In genomic region chrX:154019633-154020499, GRCh38 we compare ENCODE assay signal across 8 cellular contexts. TPM values are rescaled to one million over a fixed set of nuclear protein-coding genes. Genes with fewer than 3 reads are reported as not detected.
A peak's percentile ranks its signal among the peaks of the same experiment; 100 is the strongest.
DNase-seq lines count a peak whose midpoint lies in the region; ATAC-seq, FAIRE-seq and TF ChIP-seq lines count a peak whose summit lies in the region.

TSS of gene IRAK1 (minus strand) at chrX:154019902. CDS start at chrX:154019812, 90 bp downstream.

- CTCF ChIA-PET in A549 (lab: Yijun Ruan, JAX), result interaction anchor here (0.6 to 3.5 kb wide), 7 partner anchors 10 to 296 kb away, joined by 3 to 13 read pairs (median 6); no protein-coding TSS in a partner anchor

- peak; percentile 72 to 84 for ATAC-seq in A549
- peak; percentile 85 for ATAC-seq in GM18498 (IDR thresholded peaks at IDR 0.05; ENCODE audit: unreplicated experiment)
- ATAC-seq in HG02970 (IDR thresholded peaks at IDR 0.05; ENCODE audit: low FRiP score, unreplicated experiment), result peak; percentile 55

- WGBS in A549 (ENCODE audit: missing lambda C conversion rate), result 17% methylated on average over 4 of the region's 96 CpGs

- TF ChIP-seq POLR2A in A549 (IDR thresholded peaks at IDR 0.05; ENCODE audit: low read length) (peak; percentile 63), erythroblast (IDR thresholded peaks at IDR 0.05; ENCODE audit: low read length) (peak; percentile 49)

- peak; percentile 31; the same call in 2 of the 3 replicates for TF ChIP-seq CTCF in A549 (IDR thresholded peaks at IDR 0.05)

- TF ChIP-seq EP300 in A549 (IDR thresholded peaks at IDR 0.05), result no peak

- H3K4me3 ChIP-seq in A549, result peak within 1 kb of the TSS; percentile 63
- peak within 1 kb of the TSS; percentile 55 to 68 for H3K4me3 ChIP-seq in stomach smooth muscle (ENCODE audit: low read length in 2 of 2)

- TF ChIP-seq RAD21 in A549 (conservative IDR thresholded peaks at IDR 0.05 in 1 of 2, IDR thresholded peaks at IDR 0.05 in 1 of 2), result no peak

- H3K36me3 ChIP-seq in stomach smooth muscle (ENCODE audit: control insufficient read depth in 2 of 2, insufficient read depth in 2 of 2, low read length in 2 of 2), result no peaks in the 10 kb centered on the region

- no peaks in the 10 kb centered on the region for H3K9me3 ChIP-seq in A549
- no peaks in the 10 kb centered on the region for H3K9me3 ChIP-seq in stomach smooth muscle (ENCODE audit: control insufficient read depth in 2 of 2, low read length in 2 of 2)

- H3K4me1 ChIP-seq in A549, result peaks cover 17% of the 10 kb centered on the region
- H3K4me1 ChIP-seq in stomach smooth muscle (ENCODE audit: control insufficient read depth, insufficient read depth, low read length), result peaks cover 28% of the 10 kb centered on the region

- peak within 1 kb of the TSS; percentile 81 for H3K4me2 ChIP-seq in A549

- DNase-seq in A549 (ENCODE audit: low read depth in 1 of 2, low spot score in 1 of 2) (peak; percentile 47 to 60), NOMO-1 (lab: John Stamatoyannopoulos, UW; ENCODE audit: unreplicated experiment in 2 of 2) (peak; percentile 26 to 49), erythroblast (lab: John Stamatoyannopoulos, UW) (peak; percentile 66 to 79), mucosa of gallbladder (ENCODE audit: low spot score) (no peak)
- DNase-seq in activated T-cell treated with anti-CD3 and anti-CD28 coated beads, Interleukin-2, amount 50 U/mL, for 1 hour, result peak; percentile 68

- no peak for FAIRE-seq in A549 (lab: Jason Lieb, UNC)

- peaks cover 0 to 9% of the 10 kb centered on the region in 2 donors for H3K27me3 ChIP-seq in stomach smooth muscle (ENCODE audit: control insufficient read depth in 1 of 2, insufficient read depth in 2 of 2, low read length in 2 of 2)

- POLR2A ChIA-PET in A549 (lab: Yijun Ruan, JAX), result interaction anchor here (0.6 to 1.9 kb wide), 3 partner anchors 26 to 99 kb away, joined by 3 to 11 read pairs (median 3); no protein-coding TSS in a partner anchor

- peak within 1 kb of the TSS; percentile 60 to 69 for H3K9ac ChIP-seq in stomach smooth muscle (ENCODE audit: low read length in 2 of 2)

- H3K27ac ChIP-seq in A549, result peak within 1 kb of the TSS; percentile 99
- H3K27ac ChIP-seq in stomach smooth muscle (ENCODE audit: low read length), result peak within 1 kb of the TSS; percentile 55

TF ChIP-seq in A549, 52 proteins besides CTCF, POLR2A, EP300 and RAD21:
- no peak for TF ChIP-seq CHD4 (IDR thresholded peaks at IDR 0.05; ENCODE audit: borderline replicate concordance)
- no peak for TF ChIP-seq FOSL2 (IDR thresholded peaks at IDR 0.05)
- TF ChIP-seq FOSL2 (CRISPR knock-in tag; IDR thresholded peaks at IDR 0.05), result peak; percentile 54
- TF ChIP-seq HDAC2 (IDR thresholded peaks at IDR 0.05), result no peak
- TF ChIP-seq MYC (IDR thresholded peaks at IDR 0.05; ENCODE audit: borderline replicate concordance, low read length), result peak; percentile 94
- TF ChIP-seq PHF8 (IDR thresholded peaks at IDR 0.05; ENCODE audit: borderline replicate concordance, low read depth), result peak; percentile 29; the same call in 1 of the 2 replicates
- no peak for TF ChIP-seq PBX3 (IDR thresholded peaks at IDR 0.05)
- TF ChIP-seq TFCP2L1 (CRISPR knock-in tag; IDR thresholded peaks at IDR 0.05), result no peak
- peak in 1 of 2 experiments; percentile 79; a peak in 4 of 5 replicates for TF ChIP-seq JUN (IDR thresholded peaks at IDR 0.05)
- TF ChIP-seq, protein P1, sequence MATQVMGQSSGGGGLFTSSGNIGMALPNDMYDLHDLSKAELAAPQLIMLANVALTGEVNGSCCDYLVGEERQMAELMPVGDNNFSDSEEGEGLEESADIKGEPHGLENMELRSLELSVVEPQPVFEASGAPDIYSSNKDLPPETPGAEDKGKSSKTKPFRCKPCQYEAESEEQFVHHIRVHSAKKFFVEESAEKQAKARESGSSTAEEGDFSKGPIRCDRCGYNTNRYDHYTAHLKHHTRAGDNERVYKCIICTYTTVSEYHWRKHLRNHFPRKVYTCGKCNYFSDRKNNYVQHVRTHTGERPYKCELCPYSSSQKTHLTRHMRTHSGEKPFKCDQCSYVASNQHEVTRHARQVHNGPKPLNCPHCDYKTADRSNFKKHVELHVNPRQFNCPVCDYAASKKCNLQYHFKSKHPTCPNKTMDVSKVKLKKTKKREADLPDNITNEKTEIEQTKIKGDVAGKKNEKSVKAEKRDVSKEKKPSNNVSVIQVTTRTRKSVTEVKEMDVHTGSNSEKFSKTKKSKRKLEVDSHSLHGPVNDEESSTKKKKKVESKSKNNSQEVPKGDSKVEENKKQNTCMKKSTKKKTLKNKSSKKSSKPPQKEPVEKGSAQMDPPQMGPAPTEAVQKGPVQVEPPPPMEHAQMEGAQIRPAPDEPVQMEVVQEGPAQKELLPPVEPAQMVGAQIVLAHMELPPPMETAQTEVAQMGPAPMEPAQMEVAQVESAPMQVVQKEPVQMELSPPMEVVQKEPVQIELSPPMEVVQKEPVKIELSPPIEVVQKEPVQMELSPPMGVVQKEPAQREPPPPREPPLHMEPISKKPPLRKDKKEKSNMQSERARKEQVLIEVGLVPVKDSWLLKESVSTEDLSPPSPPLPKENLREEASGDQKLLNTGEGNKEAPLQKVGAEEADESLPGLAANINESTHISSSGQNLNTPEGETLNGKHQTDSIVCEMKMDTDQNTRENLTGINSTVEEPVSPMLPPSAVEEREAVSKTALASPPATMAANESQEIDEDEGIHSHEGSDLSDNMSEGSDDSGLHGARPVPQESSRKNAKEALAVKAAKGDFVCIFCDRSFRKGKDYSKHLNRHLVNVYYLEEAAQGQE (IDR thresholded peaks at IDR 0.05), result no peak
- TF ChIP-seq TP53 (CRISPR knock-in tag; IDR thresholded peaks at IDR 0.05), result no peak
- TF ChIP-seq, protein P2, sequence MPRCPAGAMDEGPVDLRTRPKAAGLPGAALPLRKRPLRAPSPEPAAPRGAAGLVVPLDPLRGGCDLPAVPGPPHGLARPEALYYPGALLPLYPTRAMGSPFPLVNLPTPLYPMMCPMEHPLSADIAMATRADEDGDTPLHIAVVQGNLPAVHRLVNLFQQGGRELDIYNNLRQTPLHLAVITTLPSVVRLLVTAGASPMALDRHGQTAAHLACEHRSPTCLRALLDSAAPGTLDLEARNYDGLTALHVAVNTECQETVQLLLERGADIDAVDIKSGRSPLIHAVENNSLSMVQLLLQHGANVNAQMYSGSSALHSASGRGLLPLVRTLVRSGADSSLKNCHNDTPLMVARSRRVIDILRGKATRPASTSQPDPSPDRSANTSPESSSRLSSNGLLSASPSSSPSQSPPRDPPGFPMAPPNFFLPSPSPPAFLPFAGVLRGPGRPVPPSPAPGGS (IDR thresholded peaks at IDR 0.05), result peak; percentile 83
- TF ChIP-seq SMC3 (IDR thresholded peaks at IDR 0.05), result peak; percentile 31; the same call in 1 of the 3 replicates

RNA-seq across cellular contexts. Expression of gene IRAK1, which starts in this region (rescaled TPM):
- polyA plus RNA-seq in A549 (2011; rRNA removed), result 73.1 and 73.6 TPM in 2 replicates
- polyA plus RNA-seq in A549 (2012; cell fraction: cytosol; rRNA removed), result 122 and 166 TPM in 2 replicates
- 138 and 186 TPM in 2 replicates for polyA plus RNA-seq in A549 (2012; cell fraction: nucleus; rRNA removed)
- polyA plus RNA-seq in A549 (2017; fragmentation: RNase III; extraction: RNeasy Plus Mini Kit Qiagen cat#74134 plus additional on column Dnase treatment), result 177 to 191 TPM (median 179 TPM) in 3 replicates
- polyA minus RNA-seq in A549 (2011; rRNA and poly(A)+ RNA removed), result 139 and 176 TPM in 2 replicates
- total RNA-seq in mucosa of gallbladder, result 108 TPM
